Comparison of ENCODE assay signal across 1 cellular context in the genomic region with DNA sequence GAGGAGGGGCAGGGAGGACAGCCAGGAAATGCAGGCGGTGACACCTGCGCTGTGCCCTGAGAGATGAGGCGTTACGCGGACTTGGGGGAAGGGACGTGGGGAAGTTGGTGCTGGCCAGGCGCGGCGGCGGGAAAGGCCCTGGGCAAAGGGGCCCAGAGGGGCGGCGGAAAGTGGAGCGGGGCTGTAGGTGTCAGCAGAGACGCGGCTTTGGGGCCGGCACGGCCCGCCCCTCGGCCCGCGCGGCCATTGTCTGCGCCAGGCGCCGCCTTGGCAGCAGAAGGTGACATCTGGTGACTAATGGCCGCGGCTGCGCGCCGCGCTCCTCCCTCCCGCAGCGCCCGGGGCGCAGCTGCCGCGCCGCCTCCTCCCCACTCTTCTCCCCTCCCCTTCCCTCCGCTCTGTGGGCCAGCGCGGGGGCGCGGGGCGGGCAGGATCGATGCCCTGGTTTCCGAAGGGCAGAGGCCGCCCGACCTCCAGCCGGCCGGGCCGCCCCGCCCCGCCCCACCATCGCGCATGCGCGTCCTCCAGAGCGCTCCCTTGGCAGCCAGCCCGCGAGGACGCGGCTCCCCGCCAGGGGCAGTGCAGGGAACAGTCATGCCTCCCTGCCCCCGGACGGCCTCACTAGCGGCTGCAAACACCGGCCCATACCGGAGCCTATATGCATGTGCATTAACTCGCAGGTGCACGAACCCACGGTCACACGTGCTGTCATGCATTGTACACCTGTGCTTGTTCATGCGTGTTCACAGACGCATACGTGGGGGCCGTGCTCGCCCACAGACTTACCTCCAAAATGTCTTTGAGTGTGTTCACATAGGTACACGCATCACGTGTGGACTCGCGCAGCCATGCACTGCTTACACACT.
TF ChIP-seq lines count a peak whose summit lies in the region.

No MANE protein-coding gene starts in this region.

TF ChIP-seq in HEK293, 187 proteins besides CTCF, POLR2A, EP300 and RAD21 (continued from another document and continues in another):
- TF ChIP-seq, protein P1, sequence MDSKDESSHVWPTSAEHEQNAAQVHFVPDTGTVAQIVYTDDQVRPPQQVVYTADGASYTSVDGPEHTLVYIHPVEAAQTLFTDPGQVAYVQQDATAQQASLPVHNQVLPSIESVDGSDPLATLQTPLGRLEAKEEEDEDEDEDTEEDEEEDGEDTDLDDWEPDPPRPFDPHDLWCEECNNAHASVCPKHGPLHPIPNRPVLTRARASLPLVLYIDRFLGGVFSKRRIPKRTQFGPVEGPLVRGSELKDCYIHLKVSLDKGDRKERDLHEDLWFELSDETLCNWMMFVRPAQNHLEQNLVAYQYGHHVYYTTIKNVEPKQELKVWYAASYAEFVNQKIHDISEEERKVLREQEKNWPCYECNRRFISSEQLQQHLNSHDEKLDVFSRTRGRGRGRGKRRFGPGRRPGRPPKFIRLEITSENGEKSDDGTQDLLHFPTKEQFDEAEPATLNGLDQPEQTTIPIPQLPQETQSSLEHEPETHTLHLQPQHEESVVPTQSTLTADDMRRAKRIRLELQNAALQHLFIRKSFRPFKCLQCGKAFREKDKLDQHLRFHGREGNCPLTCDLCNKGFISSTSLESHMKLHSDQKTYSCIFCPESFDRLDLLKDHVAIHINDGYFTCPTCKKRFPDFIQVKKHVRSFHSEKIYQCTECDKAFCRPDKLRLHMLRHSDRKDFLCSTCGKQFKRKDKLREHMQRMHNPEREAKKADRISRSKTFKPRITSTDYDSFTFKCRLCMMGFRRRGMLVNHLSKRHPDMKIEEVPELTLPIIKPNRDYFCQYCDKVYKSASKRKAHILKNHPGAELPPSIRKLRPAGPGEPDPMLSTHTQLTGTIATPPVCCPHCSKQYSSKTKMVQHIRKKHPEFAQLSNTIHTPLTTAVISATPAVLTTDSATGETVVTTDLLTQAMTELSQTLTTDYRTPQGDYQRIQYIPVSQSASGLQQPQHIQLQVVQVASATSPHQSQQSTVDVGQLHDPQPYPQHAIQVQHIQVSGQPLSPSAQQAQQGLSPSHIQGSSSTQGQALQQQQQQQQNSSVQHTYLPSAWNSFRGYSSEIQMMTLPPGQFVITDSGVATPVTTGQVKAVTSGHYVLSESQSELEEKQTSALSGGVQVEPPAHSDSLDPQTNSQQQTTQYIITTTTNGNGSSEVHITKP (tag by site-specific recombination; IDR thresholded peaks at IDR 0.05) = peak; percentile 91
- TF ChIP-seq, protein P2, sequence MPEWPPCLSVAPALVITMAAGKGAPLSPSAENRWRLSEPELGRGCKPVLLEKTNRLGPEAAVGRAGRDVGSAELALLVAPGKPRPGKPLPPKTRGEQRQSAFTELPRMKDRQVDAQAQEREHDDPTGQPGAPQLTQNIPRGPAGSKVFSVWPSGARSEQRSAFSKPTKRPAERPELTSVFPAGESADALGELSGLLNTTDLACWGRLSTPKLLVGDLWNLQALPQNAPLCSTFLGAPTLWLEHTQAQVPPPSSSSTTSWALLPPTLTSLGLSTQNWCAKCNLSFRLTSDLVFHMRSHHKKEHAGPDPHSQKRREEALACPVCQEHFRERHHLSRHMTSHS (tag by site-specific recombination; IDR thresholded peaks at IDR 0.05) = no peak
- peak; percentile 35; the same call in 1 of the 2 replicates for TF ChIP-seq BCL11A (tag by site-specific recombination; IDR thresholded peaks at IDR 0.05; ENCODE audit: low read depth)
- TF ChIP-seq GLI4 (tag by site-specific recombination; IDR thresholded peaks at IDR 0.05) = 0 out of 2 replicates have a peak, but pooled peaks have one; percentile 81
- TF ChIP-seq YY2 (tag by site-specific recombination; IDR thresholded peaks at IDR 0.05) = peak; percentile 82
- peak; percentile 26; the same call in 1 of the 2 replicates for TF ChIP-seq ZNF785 (tag by site-specific recombination; IDR thresholded peaks at IDR 0.05)
- no peak for TF ChIP-seq ZNF169 (tag by site-specific recombination; IDR thresholded peaks at IDR 0.05)
- TF ChIP-seq, protein P3, sequence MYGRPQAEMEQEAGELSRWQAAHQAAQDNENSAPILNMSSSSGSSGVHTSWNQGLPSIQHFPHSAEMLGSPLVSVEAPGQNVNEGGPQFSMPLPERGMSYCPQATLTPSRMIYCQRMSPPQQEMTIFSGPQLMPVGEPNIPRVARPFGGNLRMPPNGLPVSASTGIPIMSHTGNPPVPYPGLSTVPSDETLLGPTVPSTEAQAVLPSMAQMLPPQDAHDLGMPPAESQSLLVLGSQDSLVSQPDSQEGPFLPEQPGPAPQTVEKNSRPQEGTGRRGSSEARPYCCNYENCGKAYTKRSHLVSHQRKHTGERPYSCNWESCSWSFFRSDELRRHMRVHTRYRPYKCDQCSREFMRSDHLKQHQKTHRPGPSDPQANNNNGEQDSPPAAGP (tag by site-specific recombination; IDR thresholded peaks at IDR 0.05) = no peak; the same call in 1 of the 2 replicates
- 0 out of 2 replicates have a peak, but pooled peaks have one; percentile 16 for TF ChIP-seq ZBTB21 (tag by site-specific recombination; IDR thresholded peaks at IDR 0.05)
- TF ChIP-seq ZFHX2 (tag by site-specific recombination; conservative IDR thresholded peaks at IDR 0.05) = peak; percentile 97
- TF ChIP-seq ZNF433 (tag by site-specific recombination; IDR thresholded peaks at IDR 0.05; ENCODE audit: low read depth) = no peak
- TF ChIP-seq ZNF239 (tag by site-specific recombination; IDR thresholded peaks at IDR 0.05) = peak; percentile 45; the same call in 1 of the 2 replicates
- TF ChIP-seq, protein P4, sequence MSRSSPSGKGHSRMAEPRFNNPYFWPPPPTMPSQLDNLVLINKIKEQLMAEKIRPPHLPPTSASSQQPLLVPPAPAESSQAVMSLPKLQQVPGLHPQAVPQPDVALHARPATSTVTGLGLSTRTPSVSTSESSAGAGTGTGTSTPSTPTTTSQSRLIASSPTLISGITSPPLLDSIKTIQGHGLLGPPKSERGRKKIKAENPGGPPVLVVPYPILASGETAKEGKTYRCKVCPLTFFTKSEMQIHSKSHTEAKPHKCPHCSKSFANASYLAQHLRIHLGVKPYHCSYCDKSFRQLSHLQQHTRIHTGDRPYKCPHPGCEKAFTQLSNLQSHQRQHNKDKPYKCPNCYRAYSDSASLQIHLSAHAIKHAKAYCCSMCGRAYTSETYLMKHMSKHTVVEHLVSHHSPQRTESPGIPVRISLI (tag by site-specific recombination; IDR thresholded peaks at IDR 0.05) = no peak
- no peak for TF ChIP-seq ZNF623 (tag by site-specific recombination; IDR thresholded peaks at IDR 0.05)
- TF ChIP-seq ZNF2 (tag by site-specific recombination; IDR thresholded peaks at IDR 0.05) = peak; percentile 85
- peak; percentile 66 for TF ChIP-seq ZXDB (tag by site-specific recombination; IDR thresholded peaks at IDR 0.05)
- TF ChIP-seq, protein P5, sequence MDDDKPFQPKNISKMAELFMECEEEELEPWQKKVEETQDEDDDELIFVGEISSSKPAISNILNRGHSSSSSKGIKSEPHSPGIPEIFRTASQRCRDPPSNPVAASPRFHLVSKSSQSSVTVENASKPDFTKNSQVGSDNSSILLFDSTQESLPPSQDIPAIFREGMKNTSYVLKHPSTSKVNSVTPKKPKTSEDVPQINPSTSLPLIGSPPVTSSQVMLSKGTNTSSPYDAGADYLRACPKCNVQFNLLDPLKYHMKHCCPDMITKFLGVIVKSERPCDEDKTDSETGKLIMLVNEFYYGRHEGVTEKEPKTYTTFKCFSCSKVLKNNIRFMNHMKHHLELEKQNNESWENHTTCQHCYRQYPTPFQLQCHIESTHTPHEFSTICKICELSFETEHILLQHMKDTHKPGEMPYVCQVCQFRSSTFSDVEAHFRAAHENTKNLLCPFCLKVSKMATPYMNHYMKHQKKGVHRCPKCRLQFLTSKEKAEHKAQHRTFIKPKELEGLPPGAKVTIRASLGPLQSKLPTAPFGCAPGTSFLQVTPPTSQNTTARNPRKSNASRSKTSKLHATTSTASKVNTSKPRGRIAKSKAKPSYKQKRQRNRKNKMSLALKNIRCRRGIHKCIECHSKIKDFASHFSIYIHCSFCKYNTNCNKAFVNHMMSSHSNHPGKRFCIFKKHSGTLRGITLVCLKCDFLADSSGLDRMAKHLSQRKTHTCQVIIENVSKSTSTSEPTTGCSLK (tag by site-specific recombination; IDR thresholded peaks at IDR 0.05) = no peak
- peak; percentile 100 for TF ChIP-seq ZNF202 (tag by site-specific recombination; IDR thresholded peaks at IDR 0.05; ENCODE audit: borderline replicate concordance)
- peak; percentile 67 for TF ChIP-seq KLF9 (tag by site-specific recombination; IDR thresholded peaks at IDR 0.05; ENCODE audit: low read depth)
- TF ChIP-seq ZNF561 (tag by site-specific recombination; IDR thresholded peaks at IDR 0.05; ENCODE audit: borderline replicate concordance) = peak; percentile 96
- TF ChIP-seq ZNF626 (tag by site-specific recombination; IDR thresholded peaks at IDR 0.05) = 0 out of 2 replicates have a peak, but pooled peaks have one; percentile 36
- 0 out of 2 replicates have a peak, but pooled peaks have one; percentile 35 for TF ChIP-seq ZNF394 (tag by site-specific recombination; IDR thresholded peaks at IDR 0.05; ENCODE audit: borderline replicate concordance)
- TF ChIP-seq ZNF776 (tag by site-specific recombination; IDR thresholded peaks at IDR 0.05; ENCODE audit: borderline replicate concordance) = no peak
- peak; percentile 81 for TF ChIP-seq ZNF335 (tag by site-specific recombination; conservative IDR thresholded peaks at IDR 0.05)
- TF ChIP-seq, protein P6, sequence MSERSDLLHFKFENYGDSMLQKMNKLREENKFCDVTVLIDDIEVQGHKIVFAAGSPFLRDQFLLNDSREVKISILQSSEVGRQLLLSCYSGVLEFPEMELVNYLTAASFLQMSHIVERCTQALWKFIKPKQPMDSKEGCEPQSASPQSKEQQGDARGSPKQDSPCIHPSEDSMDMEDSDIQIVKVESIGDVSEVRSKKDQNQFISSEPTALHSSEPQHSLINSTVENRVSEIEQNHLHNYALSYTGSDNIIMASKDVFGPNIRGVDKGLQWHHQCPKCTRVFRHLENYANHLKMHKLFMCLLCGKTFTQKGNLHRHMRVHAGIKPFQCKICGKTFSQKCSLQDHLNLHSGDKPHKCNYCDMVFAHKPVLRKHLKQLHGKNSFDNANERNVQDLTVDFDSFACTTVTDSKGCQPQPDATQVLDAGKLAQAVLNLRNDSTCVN (tag by site-specific recombination; optimal IDR thresholded peaks at IDR 0.05) = peak; percentile 91
- peak; percentile 79 for TF ChIP-seq SP3 (tag by site-specific recombination; IDR thresholded peaks at IDR 0.05)
- TF ChIP-seq KLF10 (tag by site-specific recombination; IDR thresholded peaks at IDR 0.05) = peak; percentile 85
- TF ChIP-seq ZBTB7A (tag by site-specific recombination; IDR thresholded peaks at IDR 0.05; ENCODE audit: low read depth) = peak; percentile 44; the same call in 1 of the 2 replicates
- peak; percentile 74; the same call in 1 of the 2 replicates for TF ChIP-seq ZNF391 (tag by site-specific recombination; IDR thresholded peaks at IDR 0.05; ENCODE audit: borderline replicate concordance, low read depth)
- 0 out of 2 replicates have a peak, but pooled peaks have one; percentile 20 for TF ChIP-seq ZSCAN23 (tag by site-specific recombination; IDR thresholded peaks at IDR 0.05)
- TF ChIP-seq ZNF600 (tag by site-specific recombination; IDR thresholded peaks at IDR 0.05) = peak; percentile 59; the same call in 1 of the 2 replicates
- TF ChIP-seq, protein P7, sequence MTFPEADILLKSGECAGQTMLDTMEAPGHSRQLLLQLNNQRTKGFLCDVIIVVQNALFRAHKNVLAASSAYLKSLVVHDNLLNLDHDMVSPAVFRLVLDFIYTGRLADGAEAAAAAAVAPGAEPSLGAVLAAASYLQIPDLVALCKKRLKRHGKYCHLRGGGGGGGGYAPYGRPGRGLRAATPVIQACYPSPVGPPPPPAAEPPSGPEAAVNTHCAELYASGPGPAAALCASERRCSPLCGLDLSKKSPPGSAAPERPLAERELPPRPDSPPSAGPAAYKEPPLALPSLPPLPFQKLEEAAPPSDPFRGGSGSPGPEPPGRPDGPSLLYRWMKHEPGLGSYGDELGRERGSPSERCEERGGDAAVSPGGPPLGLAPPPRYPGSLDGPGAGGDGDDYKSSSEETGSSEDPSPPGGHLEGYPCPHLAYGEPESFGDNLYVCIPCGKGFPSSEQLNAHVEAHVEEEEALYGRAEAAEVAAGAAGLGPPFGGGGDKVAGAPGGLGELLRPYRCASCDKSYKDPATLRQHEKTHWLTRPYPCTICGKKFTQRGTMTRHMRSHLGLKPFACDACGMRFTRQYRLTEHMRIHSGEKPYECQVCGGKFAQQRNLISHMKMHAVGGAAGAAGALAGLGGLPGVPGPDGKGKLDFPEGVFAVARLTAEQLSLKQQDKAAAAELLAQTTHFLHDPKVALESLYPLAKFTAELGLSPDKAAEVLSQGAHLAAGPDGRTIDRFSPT (tag by site-specific recombination; IDR thresholded peaks at IDR 0.05) = peak; percentile 70
- TF ChIP-seq, protein P8, sequence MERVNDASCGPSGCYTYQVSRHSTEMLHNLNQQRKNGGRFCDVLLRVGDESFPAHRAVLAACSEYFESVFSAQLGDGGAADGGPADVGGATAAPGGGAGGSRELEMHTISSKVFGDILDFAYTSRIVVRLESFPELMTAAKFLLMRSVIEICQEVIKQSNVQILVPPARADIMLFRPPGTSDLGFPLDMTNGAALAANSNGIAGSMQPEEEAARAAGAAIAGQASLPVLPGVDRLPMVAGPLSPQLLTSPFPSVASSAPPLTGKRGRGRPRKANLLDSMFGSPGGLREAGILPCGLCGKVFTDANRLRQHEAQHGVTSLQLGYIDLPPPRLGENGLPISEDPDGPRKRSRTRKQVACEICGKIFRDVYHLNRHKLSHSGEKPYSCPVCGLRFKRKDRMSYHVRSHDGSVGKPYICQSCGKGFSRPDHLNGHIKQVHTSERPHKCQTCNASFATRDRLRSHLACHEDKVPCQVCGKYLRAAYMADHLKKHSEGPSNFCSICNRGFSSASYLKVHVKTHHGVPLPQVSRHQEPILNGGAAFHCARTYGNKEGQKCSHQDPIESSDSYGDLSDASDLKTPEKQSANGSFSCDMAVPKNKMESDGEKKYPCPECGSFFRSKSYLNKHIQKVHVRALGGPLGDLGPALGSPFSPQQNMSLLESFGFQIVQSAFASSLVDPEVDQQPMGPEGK (tag by site-specific recombination; IDR thresholded peaks at IDR 0.05) = peak; percentile 94
- no peak for TF ChIP-seq ZNF157 (tag by site-specific recombination; IDR thresholded peaks at IDR 0.05)
- peak; percentile 46; the same call in 1 of the 2 replicates for TF ChIP-seq ZNF501 (tag by site-specific recombination; IDR thresholded peaks at IDR 0.05)
- peak; percentile 73 for TF ChIP-seq KLF1 (tag by site-specific recombination; IDR thresholded peaks at IDR 0.05)
- peak; percentile 22; the same call in 1 of the 2 replicates for TF ChIP-seq ZNF24 (tag by site-specific recombination; IDR thresholded peaks at IDR 0.05)
- no peak for TF ChIP-seq ZNF174 (tag by site-specific recombination; IDR thresholded peaks at IDR 0.05)
- TF ChIP-seq ZNF302 (tag by site-specific recombination; IDR thresholded peaks at IDR 0.05; ENCODE audit: low read depth) = no peak
- peak; percentile 41; the same call in 1 of the 2 replicates for TF ChIP-seq KLF7 (tag by site-specific recombination; IDR thresholded peaks at IDR 0.05; ENCODE audit: borderline replicate concordance)
- TF ChIP-seq ZNF571 (tag by site-specific recombination; IDR thresholded peaks at IDR 0.05) = no peak
- peak; percentile 75 for TF ChIP-seq ZBTB8A (tag by site-specific recombination; IDR thresholded peaks at IDR 0.05)
- peak; percentile 68 for TF ChIP-seq ZIC2 (tag by site-specific recombination; IDR thresholded peaks at IDR 0.05)
- TF ChIP-seq ZNF175 (tag by site-specific recombination; IDR thresholded peaks at IDR 0.05) = no peak
- peak; percentile 26; the same call in 1 of the 2 replicates for TF ChIP-seq WT1 (tag by site-specific recombination; IDR thresholded peaks at IDR 0.05)
- TF ChIP-seq SP7 (tag by site-specific recombination; IDR thresholded peaks at IDR 0.05) = peak; percentile 80
- no peak for TF ChIP-seq ZNF132 (tag by site-specific recombination; IDR thresholded peaks at IDR 0.05; ENCODE audit: borderline replicate concordance)
